Comparison of ENCODE assay signal across 13 cellular contexts in the genomic region with DNA sequence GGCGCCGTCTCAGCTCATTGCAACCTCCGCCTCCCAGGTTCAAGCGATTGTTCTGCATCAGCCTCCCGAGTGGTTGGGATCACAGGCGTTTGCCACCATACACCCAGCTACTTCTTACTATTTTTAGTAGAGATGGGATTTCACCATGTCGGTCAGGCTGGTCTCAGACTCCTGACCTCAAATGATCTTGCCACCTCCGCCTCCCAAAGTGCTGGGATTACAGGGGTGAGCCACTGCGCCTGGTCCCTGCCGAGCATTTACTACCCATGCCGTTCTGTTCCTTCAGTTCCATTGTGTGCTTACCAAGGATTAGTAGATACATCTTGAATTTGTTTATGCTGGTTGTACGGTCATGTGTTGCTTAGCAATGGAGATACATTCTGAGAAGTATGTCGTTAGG. TPM values are rescaled to one million over a fixed set of nuclear protein-coding genes. Genes with fewer than 3 reads are reported as not detected.
DNase-seq lines count a peak whose midpoint lies in the region; ATAC-seq, FAIRE-seq and TF ChIP-seq lines count a peak whose summit lies in the region.
"Had no signal": no experiment of that assay in that cellular context is flagged by ENCODE, and none has a peak within 500 bp of the region (broad histone marks: within the 10 kb centered on the region; RNA-seq: fewer than 3 reads in every experiment).

No MANE protein-coding gene starts in this region.

- POLR2A ChIA-PET in A549 (lab: Yijun Ruan, JAX) = interaction anchor here (11.1 kb wide), 1 partner anchor 100 kb away, joined by 278 read pairs; no protein-coding TSS in a partner anchor

- CTCF ChIA-PET in A549 (lab: Yijun Ruan, JAX) = interaction anchor here (0.6 to 9.5 kb wide), 3 partner anchors 86 to 113 kb away, joined by 4 to 98 read pairs (median 29); no protein-coding TSS in a partner anchor

- H3K4me1 Mint-ChIP-seq in neural crest cell = peaks cover 84% of the 10 kb centered on the region

- FAIRE-seq in A549 (lab: Jason Lieb, UNC) = no peak
- FAIRE-seq: GM18507, HTR-8/SVneo had no signal

- peaks cover 96% of the 10 kb centered on the region for H3K4me1 ChIP-seq in A549

- no peak overlapping the region for H3K27ac Mint-ChIP-seq in neural crest cell (ENCODE audit: unreplicated experiment)

- peak overlapping the region in 1 of 2 experiments; percentile 16; a peak in 3 of 6 replicates for H3K27ac ChIP-seq in A549
- H3K27ac ChIP-seq in HL-60 (replicated peaks) = peak overlapping the region; percentile 39
- H3K27ac ChIP-seq in coronary artery = peak overlapping the region; percentile 78 to 98
- H3K27ac ChIP-seq: foreskin keratinocyte had no signal

- peak overlapping the region; percentile 96; the same call in 2 of the 3 replicates for H3K4me2 ChIP-seq in A549

- no peaks in the 10 kb centered on the region for H3K27me3 Mint-ChIP-seq in neural crest cell (ENCODE audit: low read depth)

- no peak for TF ChIP-seq CTCF in A549 (IDR thresholded peaks at IDR 0.05)
- no peak for TF ChIP-seq CTCF in HL-60 (IDR thresholded peaks at IDR 0.05; ENCODE audit: insufficient read depth, low read length)
- TF ChIP-seq CTCF in coronary artery (IDR thresholded peaks at IDR 0.05) = no peak
- TF ChIP-seq CTCF in neural crest cell (conservative IDR thresholded peaks at IDR 0.05) = no peak

- peaks cover 8% of the 10 kb centered on the region for H3K36me3 Mint-ChIP-seq in neural crest cell (ENCODE audit: low read depth)

- TF ChIP-seq POLR2A in A549 (IDR thresholded peaks at IDR 0.05; ENCODE audit: low read length) = no peak

- no peaks in the 10 kb centered on the region for H3K27me3 ChIP-seq in HL-60 (ENCODE audit: insufficient read depth, poor library complexity, severe bottlenecking)
- H3K27me3 ChIP-seq: foreskin keratinocyte had no signal

- TF ChIP-seq EP300 in A549 (IDR thresholded peaks at IDR 0.05) = no peak

- ATAC-seq in A549 (no peak), HG02610 (IDR thresholded peaks at IDR 0.05; ENCODE audit: unreplicated experiment) (no peak), HG03571 (IDR thresholded peaks at IDR 0.05; ENCODE audit: unreplicated experiment) (no peak)
- ATAC-seq: foreskin keratinocyte, mucosa of descending colon had no signal

- WGBS in A549 (ENCODE audit: missing lambda C conversion rate) = 90% methylated on average over 13 of the region's 13 CpGs

- TF ChIP-seq RAD21 in A549 (conservative IDR thresholded peaks at IDR 0.05 in 1 of 2, IDR thresholded peaks at IDR 0.05 in 1 of 2) = no peak

- no peaks in the 10 kb centered on the region for H3K9me3 Mint-ChIP-seq in neural crest cell

- H3K4me3 ChIP-seq in A549 = no peak overlapping the region
- no peak overlapping the region for H3K4me3 ChIP-seq in HL-60 (replicated peaks; ENCODE audit: insufficient read depth, low read length)
- peak overlapping the region; percentile 17 for H3K4me3 ChIP-seq in coronary artery
- H3K4me3 ChIP-seq: mucosa of descending colon had no signal

- DNase-seq in A549 (ENCODE audit: low read depth in 1 of 2, low spot score in 1 of 2) (no peak), HL-60 (ENCODE audit: low read depth in 1 of 2, low spot score in 1 of 2) (no peak), coronary artery (ENCODE audit: low spot score) (peak; percentile 43), neural crest cell (ENCODE audit: low read depth, low spot score) (no peak), A172 (ENCODE audit: low spot score) (no peak), DMS 273 (lab: John Stamatoyannopoulos, UW; ENCODE audit: unreplicated experiment) (no peak)
- DNase-seq: foreskin keratinocyte, mucosa of descending colon, NCI-H345 had no signal

- peak overlapping the region; percentile 35 for H3K4me3 Mint-ChIP-seq in neural crest cell

- H3K9me3 ChIP-seq in A549 = no peaks in the 10 kb centered on the region
- H3K9me3 ChIP-seq: mucosa of descending colon had no signal

TF ChIP-seq in A549, 52 proteins besides CTCF, POLR2A, EP300 and RAD21:
- TF ChIP-seq EHMT2 (IDR thresholded peaks at IDR 0.05; ENCODE audit: low read depth) = no peak
- TF ChIP-seq USF2 (IDR thresholded peaks at IDR 0.05) = no peak
- TF ChIP-seq, protein P1, sequence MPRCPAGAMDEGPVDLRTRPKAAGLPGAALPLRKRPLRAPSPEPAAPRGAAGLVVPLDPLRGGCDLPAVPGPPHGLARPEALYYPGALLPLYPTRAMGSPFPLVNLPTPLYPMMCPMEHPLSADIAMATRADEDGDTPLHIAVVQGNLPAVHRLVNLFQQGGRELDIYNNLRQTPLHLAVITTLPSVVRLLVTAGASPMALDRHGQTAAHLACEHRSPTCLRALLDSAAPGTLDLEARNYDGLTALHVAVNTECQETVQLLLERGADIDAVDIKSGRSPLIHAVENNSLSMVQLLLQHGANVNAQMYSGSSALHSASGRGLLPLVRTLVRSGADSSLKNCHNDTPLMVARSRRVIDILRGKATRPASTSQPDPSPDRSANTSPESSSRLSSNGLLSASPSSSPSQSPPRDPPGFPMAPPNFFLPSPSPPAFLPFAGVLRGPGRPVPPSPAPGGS (IDR thresholded peaks at IDR 0.05) = no peak
- TF ChIP-seq NFE2L2 (conservative IDR thresholded peaks at IDR 0.05; ENCODE audit: low read length) = no peak
- no peak for TF ChIP-seq HOXB13 (CRISPR knock-in tag; IDR thresholded peaks at IDR 0.05; ENCODE audit: low read depth)
- TF ChIP-seq HOXB5 (CRISPR knock-in tag; IDR thresholded peaks at IDR 0.05) = no peak
- TF ChIP-seq RFX5 (IDR thresholded peaks at IDR 0.05) = no peak
- TF ChIP-seq, protein P2, sequence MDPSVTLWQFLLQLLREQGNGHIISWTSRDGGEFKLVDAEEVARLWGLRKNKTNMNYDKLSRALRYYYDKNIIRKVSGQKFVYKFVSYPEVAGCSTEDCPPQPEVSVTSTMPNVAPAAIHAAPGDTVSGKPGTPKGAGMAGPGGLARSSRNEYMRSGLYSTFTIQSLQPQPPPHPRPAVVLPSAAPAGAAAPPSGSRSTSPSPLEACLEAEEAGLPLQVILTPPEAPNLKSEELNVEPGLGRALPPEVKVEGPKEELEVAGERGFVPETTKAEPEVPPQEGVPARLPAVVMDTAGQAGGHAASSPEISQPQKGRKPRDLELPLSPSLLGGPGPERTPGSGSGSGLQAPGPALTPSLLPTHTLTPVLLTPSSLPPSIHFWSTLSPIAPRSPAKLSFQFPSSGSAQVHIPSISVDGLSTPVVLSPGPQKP (IDR thresholded peaks at IDR 0.05; ENCODE audit: low read depth, low read length) = no peak

RNA-seq across cellular contexts. Expression of gene CHD2, which starts 10.3 kb away (rescaled TPM):
- polyA plus RNA-seq in A549 (2011; rRNA removed) = 68.2 and 88.1 TPM in 2 replicates
- 19.7 and 19.8 TPM in 2 replicates for polyA plus RNA-seq in A549 (2012; cell fraction: cytosol; rRNA removed)
- polyA plus RNA-seq in A549 (2012; cell fraction: nucleus; rRNA removed) = 42.4 and 67.4 TPM in 2 replicates
- 29.5 to 30.2 TPM (median 29.5 TPM) in 3 replicates for polyA plus RNA-seq in A549 (2017; fragmentation: RNase III; extraction: RNeasy Plus Mini Kit Qiagen cat#74134 plus additional on column Dnase treatment)
- polyA minus RNA-seq in A549 (2011; rRNA and poly(A)+ RNA removed) = 127 and 129 TPM in 2 replicates
- 93.4 and 103 TPM in 2 replicates for total RNA-seq in neural crest cell
- total RNA-seq in A172 (2014; rRNA removed; shearing (Covaris generic)) = 21.2 and 22.8 TPM in 2 replicates
